In the genomic region with DNA sequence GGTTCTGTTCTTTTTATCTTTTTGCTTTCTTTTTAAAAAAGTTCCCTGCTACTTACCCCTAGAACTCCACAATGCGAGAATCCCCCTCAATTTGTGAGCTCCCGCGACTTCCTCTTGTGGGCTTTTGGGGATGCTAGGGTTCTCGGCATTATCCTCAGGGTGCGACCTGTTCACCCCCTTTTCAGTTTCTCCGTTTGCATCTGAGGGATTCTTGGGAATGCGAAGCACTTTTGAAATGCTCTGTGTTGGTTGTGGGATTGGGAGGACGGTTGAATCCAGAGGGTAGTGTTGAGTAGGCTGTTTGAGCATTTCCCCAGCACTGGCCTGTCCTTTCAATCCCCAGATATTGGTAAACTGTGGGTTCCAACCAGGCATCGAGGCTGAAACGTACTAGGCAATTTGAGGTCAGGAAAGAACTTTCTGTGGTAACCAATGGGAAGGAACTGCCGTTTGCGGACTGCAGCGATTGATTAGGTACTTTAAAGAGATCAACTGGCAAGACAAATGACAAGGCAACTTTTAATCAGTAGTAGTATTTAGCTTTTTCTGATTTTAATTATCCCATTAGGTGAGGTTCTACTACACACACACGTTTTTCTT, we compare ENCODE assay signal across 8 cellular contexts. TPM values are rescaled to one million over a fixed set of nuclear protein-coding genes. Genes with fewer than 3 reads are reported as not detected.
DNase-seq lines count a peak whose midpoint lies in the region; ATAC-seq, FAIRE-seq and TF ChIP-seq lines count a peak whose summit lies in the region.

No MANE protein-coding gene starts in this region.

- no peak for TF ChIP-seq POLR2A in right lobe of liver (IDR thresholded peaks at IDR 0.05)

- ATAC-seq in HG02840 (IDR thresholded peaks at IDR 0.05; ENCODE audit: low FRiP score, unreplicated experiment) = peak; percentile 10
- ATAC-seq in right lobe of liver = peak; percentile 3 to 11 (median 4)

- H3K36me3 ChIP-seq in OCI-LY3 (replicated peaks; ENCODE audit: low read depth, low read length) (peaks cover 11% of the 10 kb centered on the region), bronchial epithelial cell (ENCODE audit: control insufficient read depth, insufficient read depth, low read length) (no peaks in the 10 kb centered on the region), right lobe of liver (no peaks in the 10 kb centered on the region)

- no peak for DNase-seq in activated naive CD4-positive, alpha-beta T cell treated with anti-CD3 and anti-CD28 coated beads for 36 hours
- DNase-seq in activated naive CD4-positive, alpha-beta T cell (lab: John Stamatoyannopoulos, UW) = no peak
- peak; percentile 22 for DNase-seq in bronchial epithelial cell (ENCODE audit: low read depth)
- DNase-seq in right lobe of liver = no peak
- no peak for DNase-seq in type B pancreatic cell (ENCODE audit: extremely low spot score, unreplicated experiment)
- no peak for DNase-seq in NCI-H2171 treated with DMSO at 0.1 percent for 48 hours (lab: John Stamatoyannopoulos, UW)

- H3K27me3 ChIP-seq in OCI-LY3 (ENCODE audit: low read depth, low read length) (no peaks in the 10 kb centered on the region), bronchial epithelial cell (ENCODE audit: control insufficient read depth, insufficient read depth, low read length) (no peaks in the 10 kb centered on the region), right lobe of liver (no peaks in the 10 kb centered on the region)

- TF ChIP-seq CTCF in OCI-LY3 (IDR thresholded peaks at IDR 0.05; ENCODE audit: low read depth, low read length) (no peak), bronchial epithelial cell (IDR thresholded peaks at IDR 0.05; ENCODE audit: insufficient read depth, low read length, severe bottlenecking) (no peak), right lobe of liver (IDR thresholded peaks at IDR 0.05) (no peak), type B pancreatic cell (conservative IDR thresholded peaks at IDR 0.05) (no peak)

- peaks cover 59% of the 10 kb centered on the region for H3K79me2 ChIP-seq in OCI-LY3 (ENCODE audit: low read length)

- no peaks in the 10 kb centered on the region for H3K27me3 Mint-ChIP-seq in activated naive CD4-positive, alpha-beta T cell treated with anti-CD3 and anti-CD28 coated beads for 36 hours (ENCODE audit: low read depth)
- no peaks in the 10 kb centered on the region for H3K27me3 Mint-ChIP-seq in type B pancreatic cell

- WGBS in right lobe of liver (ENCODE audit: insufficient coverage, low coverage, low lambda C conversion rate, missing lambda C conversion rate) = 0% methylated on average over 14 of the region's 14 CpGs

- peak overlapping the region; percentile 63 for H3K4me2 ChIP-seq in OCI-LY3 (ENCODE audit: low read length)

- H3K4me1 ChIP-seq in OCI-LY3 (ENCODE audit: low read length) = peaks cover 15% of the 10 kb centered on the region; the same call in 1 of the 2 replicates
- H3K4me1 ChIP-seq in right lobe of liver = peaks cover 0 to 20% (median 0%) of the 10 kb centered on the region in 4 donors

- peak overlapping the region; percentile 96 for H3K27ac Mint-ChIP-seq in activated naive CD4-positive, alpha-beta T cell treated with anti-CD3 and anti-CD28 coated beads for 36 hours
- peak overlapping the region; percentile 96 for H3K27ac Mint-ChIP-seq in type B pancreatic cell

- H3K9me3 ChIP-seq in OCI-LY3 (ENCODE audit: insufficient read depth, low read length) (no peaks in the 10 kb centered on the region), right lobe of liver (no peaks in the 10 kb centered on the region)

- H3K4me3 Mint-ChIP-seq in activated naive CD4-positive, alpha-beta T cell treated with anti-CD3 and anti-CD28 coated beads for 36 hours = peak overlapping the region; percentile 98
- peak overlapping the region; percentile 99 for H3K4me3 Mint-ChIP-seq in type B pancreatic cell

- no peak for FAIRE-seq in bronchial epithelial cell (lab: Jason Lieb, UNC)

- no peaks in the 10 kb centered on the region for H3K9me3 Mint-ChIP-seq in activated naive CD4-positive, alpha-beta T cell treated with anti-CD3 and anti-CD28 coated beads for 36 hours
- peaks cover 2% of the 10 kb centered on the region for H3K9me3 Mint-ChIP-seq in type B pancreatic cell

- peak overlapping the region; percentile 94 for H3K9ac ChIP-seq in OCI-LY3 (ENCODE audit: low read length)

- H3K4me3 ChIP-seq in OCI-LY3 (ENCODE audit: low read length) = peak overlapping the region; percentile 95
- H3K4me3 ChIP-seq in bronchial epithelial cell (ENCODE audit: low read depth, low read length) = peak overlapping the region; percentile 60
- H3K4me3 ChIP-seq in right lobe of liver = peak overlapping the region; percentile 68 to 84 (median 83)

- CTCF ChIA-PET in activated naive CD4-positive, alpha-beta T cell treated with anti-CD3 and anti-CD28 coated beads for 36 hours (lab: Charles Lee) = no interaction called here

- peaks cover 41% of the 10 kb centered on the region for H3K4me1 Mint-ChIP-seq in activated naive CD4-positive, alpha-beta T cell treated with anti-CD3 and anti-CD28 coated beads for 36 hours (ENCODE audit: low read depth)
- peaks cover 30% of the 10 kb centered on the region for H3K4me1 Mint-ChIP-seq in type B pancreatic cell (ENCODE audit: unreplicated experiment)

- H3K27ac ChIP-seq in OCI-LY3 (ENCODE audit: low read length) = peak overlapping the region; percentile 72
- H3K27ac ChIP-seq in right lobe of liver = peak overlapping the region; percentile 56 to 81 (median 56)

- H3K36me3 Mint-ChIP-seq in activated naive CD4-positive, alpha-beta T cell treated with anti-CD3 and anti-CD28 coated beads for 36 hours (ENCODE audit: low read depth) = peaks cover 23% of the 10 kb centered on the region
- H3K36me3 Mint-ChIP-seq in type B pancreatic cell = peaks cover 19% of the 10 kb centered on the region

- intact Hi-C loops in activated naive CD4-positive, alpha-beta T cell treated with anti-CD3 and anti-CD28 coated beads for 36 hours (cut with micrococcal nuclease) = loop anchor here (2.0 to 10.0 kb wide), 7 partner anchors 110 to 1777 kb away; partner anchors contain the start of genes ATG10, RPS23 and ZCCHC9
- intact Hi-C loops in right lobe of liver (cut with DNase I) = no loop called here

- H4K20me1 ChIP-seq in OCI-LY3 (ENCODE audit: insufficient read depth, low read length) = 0 out of 2 replicates have a peak, but pooled peaks cover 6% of the 10 kb centered on the region

- peak overlapping the region; percentile 91 for H2AFZ ChIP-seq in OCI-LY3 (ENCODE audit: low read depth, low read length)

RNA-seq across cellular contexts. Expression of gene XRCC4, which starts 0.4 kb away (rescaled TPM):
- total RNA-seq in activated naive CD4-positive, alpha-beta T cell treated with anti-CD3 and anti-CD28 coated beads for 36 hours = 10 to 100 TPM; 12.1 to 12.8 TPM
- total RNA-seq in bronchial epithelial cell (9.5 and 11.3 TPM in 2 replicates), right lobe of liver (1 to 10 TPM; 1.6 to 4.8 (median 2.5) TPM), type B pancreatic cell (ENCODE audit: low replicate concordance) (7.4 TPM in 2 replicates)

RNA-seq across cellular contexts. Expression of gene TMEM167A, which starts 0.6 kb away (rescaled TPM):
- 10 to 100 TPM; 58.8 to 64.4 TPM for total RNA-seq in activated naive CD4-positive, alpha-beta T cell treated with anti-CD3 and anti-CD28 coated beads for 36 hours
- 45.0 and 51.1 TPM in 2 replicates for total RNA-seq in bronchial epithelial cell
- total RNA-seq in right lobe of liver = 10 to 100 TPM; 22.4 to 48.4 (median 39.0) TPM
- total RNA-seq in type B pancreatic cell (ENCODE audit: low replicate concordance) = 107 and 124 TPM in 2 replicates
